Comparison of ENCODE assay signal across 19 cellular contexts in genomic region chr17:79824893-79825579, GRCh38. TPM values are rescaled to one million over a fixed set of nuclear protein-coding genes. Genes with fewer than 3 reads are reported as not detected.
DNase-seq lines count a peak whose midpoint lies in the region; ATAC-seq, FAIRE-seq and TF ChIP-seq lines count a peak whose summit lies in the region.
"Had no signal": no experiment of that assay in that cellular context is flagged by ENCODE, and none has a peak within 500 bp of the region (broad histone marks: within the 10 kb centered on the region; RNA-seq: fewer than 3 reads in every experiment).

No MANE protein-coding gene starts in this region.

- H3K9me1 ChIP-seq in K562 (ENCODE audit: control insufficient read depth, insufficient read depth, low read length) = no peaks in the 10 kb centered on the region

- no peak for ATAC-seq in K562
- ATAC-seq in HepG2 = no peak
- no peak for ATAC-seq in left ventricle myocardium superior

- no peak for TF ChIP-seq CTCF in HEK293 (tag by site-specific recombination; IDR thresholded peaks at IDR 0.05)
- TF ChIP-seq CTCF in K562 (IDR thresholded peaks at IDR 0.05 in 2 of 3, conservative IDR thresholded peaks at IDR 0.05 in 1 of 3; ENCODE audit: insufficient read depth in 2 of 3, low read depth in 1 of 3, low read length in 3 of 3) = no peak
- no peak for TF ChIP-seq CTCF in HepG2 (CRISPR knock-in tag; IDR thresholded peaks at IDR 0.05)

- H3K36me3 ChIP-seq in HEK293 (ENCODE audit: control insufficient read depth in 2 of 2, insufficient read depth in 1 of 2, low read length in 2 of 2) (no peaks in the 10 kb centered on the region), K562 (ENCODE audit: control insufficient read depth, insufficient read depth, low read length) (no peaks in the 10 kb centered on the region), HepG2 (replicated peaks in 1 of 2; ENCODE audit: control insufficient read depth in 1 of 2, insufficient read depth in 2 of 2, low read length in 2 of 2) (no peaks in the 10 kb centered on the region), small intestine (ENCODE audit: control insufficient read depth in 2 of 2, insufficient read depth in 2 of 2, low read length in 2 of 2) (no peaks in the 10 kb centered on the region)

- CTCF ChIA-PET in HEK293 (lab: Yijun Ruan, JAX) = interaction anchor here (0.8 to 2.7 kb wide), 5 partner anchors 8 to 150 kb away, joined by 3 to 15 read pairs (median 4); no protein-coding TSS in a partner anchor
- CTCF ChIA-PET in K562 (lab: Yijun Ruan, JAX; ENCODE audit: low intra/inter-chr PET ratio) = no interaction called here
- CTCF ChIA-PET in HepG2 (lab: Yijun Ruan, JAX; ENCODE audit: low intra/inter-chr PET ratio, low total read pairs) = no interaction called here

- TF ChIP-seq RAD21 in K562 (CRISPR knock-in tag; conservative IDR thresholded peaks at IDR 0.05 in 1 of 2, IDR thresholded peaks at IDR 0.05 in 1 of 2) = no peak
- TF ChIP-seq RAD21 in HepG2 (CRISPR knock-in tag; IDR thresholded peaks at IDR 0.05) = no peak

- H3K4me3 ChIP-seq in HEK293 (ENCODE audit: low read depth, low read length) = no peak overlapping the region
- peak overlapping the region; percentile 44 for H3K4me3 ChIP-seq in K562
- no peak overlapping the region for H3K4me3 ChIP-seq in HepG2 (replicated peaks in 1 of 3; ENCODE audit: insufficient read depth in 1 of 3, low read depth in 2 of 3, low read length in 3 of 3)
- no peak overlapping the region for H3K4me3 ChIP-seq in small intestine (ENCODE audit: low read depth in 1 of 2, low read length in 2 of 2)
- H3K4me3 ChIP-seq: GM23248 had no signal

- no peaks in the 10 kb centered on the region for H4K20me1 ChIP-seq in K562 (replicated peaks; ENCODE audit: control insufficient read depth, insufficient read depth, low read length)
- no peaks in the 10 kb centered on the region for H4K20me1 ChIP-seq in HepG2 (ENCODE audit: insufficient read depth, low read length)

- H3K4me1 ChIP-seq in HEK293 (ENCODE audit: control insufficient read depth, insufficient read depth, low read length) (peaks cover 8% of the 10 kb centered on the region), K562 (replicated peaks in 1 of 2; ENCODE audit: control insufficient read depth in 2 of 2, insufficient read depth in 2 of 2, low read length in 2 of 2) (peaks cover 64 to 70% of the 10 kb centered on the region in 2 experiments), HepG2 (ENCODE audit: insufficient read depth, low read length) (peaks cover 97% of the 10 kb centered on the region), small intestine (ENCODE audit: control insufficient read depth in 2 of 2, insufficient read depth in 1 of 2, low read depth in 1 of 2, low read length in 1 of 2) (peaks cover 0 to 6% of the 10 kb centered on the region in 2 donors)

- TF ChIP-seq EP300 in K562 (IDR thresholded peaks at IDR 0.05; ENCODE audit: low read length) (no peak), HepG2 (IDR thresholded peaks at IDR 0.05; ENCODE audit: low read depth in 2 of 2, low read length in 2 of 2) (no peak), HepG2 (CRISPR knock-in tag; IDR thresholded peaks at IDR 0.05; ENCODE audit: borderline replicate concordance) (no peak)

- H3K4me2 ChIP-seq in K562 (ENCODE audit: insufficient read depth, low read length) = peak overlapping the region; percentile 90
- peak overlapping the region; percentile 48 for H3K4me2 ChIP-seq in HepG2 (ENCODE audit: low read depth, low read length)

- POLR2A ChIA-PET in HEK293 (lab: Yijun Ruan, JAX) (interaction anchor here (0.6 to 2.8 kb wide), 2 partner anchors 8 to 14 kb away, joined by 3 to 8 read pairs; partner anchors contain the start of gene CBX4), K562 (lab: Yijun Ruan, JAX) (interaction anchor here (0.5 to 17.8 kb wide), 5 partner anchors 10 to 83 kb away, joined by 3 to 386 read pairs (median 9); no protein-coding TSS in a partner anchor), HepG2 (lab: Yijun Ruan, JAX) (interaction anchor here (1.3 to 2.0 kb wide), 7 partner anchors 10 to 169 kb away, joined by 3 to 10 read pairs (median 4); partner anchors contain the start of genes CBX4 and CBX8)

- WGBS in K562 (ENCODE audit: insufficient coverage, low coverage, missing lambda C conversion rate) = 30% methylated on average over 6 of the region's 6 CpGs
- WGBS in HepG2 (ENCODE audit: low lambda C conversion rate) = 15% methylated on average over 6 of the region's 6 CpGs
- 25 to 68% (median 29%) methylated on average over 6 of the region's 6 CpGs for WGBS in small intestine, 3 donors

- no TSS peak for BruUV-seq in K562 (replicated peaks; lab: Mats Ljungman, UMichigan)
- no TSS peak for BruUV-seq in HepG2 (replicated peaks; lab: Mats Ljungman, UMichigan)

- TF ChIP-seq POLR2A in K562 (conservative IDR thresholded peaks at IDR 0.05) (no peak), HepG2 (IDR thresholded peaks at IDR 0.05; ENCODE audit: insufficient read depth in 1 of 2, low read depth in 2 of 2, low read length in 2 of 2) (no peak)

- FAIRE-seq in K562 (lab: Jason Lieb, UNC) = peak; percentile 32
- FAIRE-seq in HepG2 (lab: Jason Lieb, UNC) = no peak
- no peak for FAIRE-seq in small intestine (lab: Jason Lieb, UNC)
- FAIRE-seq: GM12891, GM18507, H1 had no signal

- DNase-seq in K562 (ENCODE audit: extremely low read depth in 1 of 4, low spot score in 3 of 4) (peak in 1 of 4 experiments; percentile 21), HepG2 (ENCODE audit: low spot score) (no peak), small intestine (peak; percentile 51), UCSD-AML1 (lab: John Stamatoyannopoulos, UW; ENCODE audit: unreplicated experiment) (no peak), left ventricle myocardium superior (no peak)
- DNase-seq: C1 segment of cervical spinal cord; Calu3; CD4-positive, alpha-beta memory T cell; COR-L47; DMS53; DMS79 treated with DMSO at 0.1 percent for 48 hours; GF-D8; GM23248; H7; HCEC 1CT had no signal

- H2AFZ ChIP-seq in K562 (ENCODE audit: low read depth, low read length) (no peak overlapping the region), HepG2 (ENCODE audit: low read length) (no peak overlapping the region)
- H2AFZ ChIP-seq: GM23248 had no signal

- peaks cover 31% of the 10 kb centered on the region for H3K79me2 ChIP-seq in K562 (ENCODE audit: control insufficient read depth, insufficient read depth, low read length)
- H3K79me2 ChIP-seq in HepG2 (ENCODE audit: insufficient read depth, low read length) = no peaks in the 10 kb centered on the region

- no peak overlapping the region for H3K27ac ChIP-seq in HEK293 (ENCODE audit: extremely low read depth, low read depth, low read length)
- H3K27ac ChIP-seq in K562 (ENCODE audit: extremely low read depth, low read depth, low read length) = peak overlapping the region; percentile 87
- H3K27ac ChIP-seq in HepG2 (ENCODE audit: extremely low read length, insufficient read depth, low read length) = no peak overlapping the region
- H3K27ac ChIP-seq in small intestine (ENCODE audit: low read depth in 1 of 2, low read length in 1 of 2) = no peak overlapping the region
- H3K27ac ChIP-seq: GM23248 had no signal

- intact Hi-C loops in K562 (cut with micrococcal nuclease) (no loop called here), HepG2 (cut with micrococcal nuclease; ENCODE audit: unreplicated experiment) (no loop called here), left ventricle myocardium superior (cut with micrococcal nuclease) (no loop called here)

- H3K27me3 ChIP-seq in K562 (ENCODE audit: control insufficient read depth in 2 of 2, insufficient read depth in 2 of 2, low read length in 2 of 2) (no peaks in the 10 kb centered on the region), HepG2 (ENCODE audit: control insufficient read depth in 1 of 2, insufficient read depth in 2 of 2, low read length in 2 of 2) (peaks cover 0 to 3% of the 10 kb centered on the region in 2 experiments; a peak in 1 of 5 replicates), small intestine (ENCODE audit: control insufficient read depth in 2 of 2, insufficient read depth in 2 of 2, low read length in 2 of 2) (no peaks in the 10 kb centered on the region)

- peak overlapping the region; percentile 77 to 87; a peak in 3 of 4 replicates for H3K9ac ChIP-seq in K562 (ENCODE audit: insufficient read depth in 1 of 2, low read depth in 2 of 2, low read length in 2 of 2)
- no peak overlapping the region for H3K9ac ChIP-seq in HepG2 (ENCODE audit: insufficient read depth, low read depth, low read length)
- H3K9ac ChIP-seq: GM23248 had no signal

- no peaks in the 10 kb centered on the region for H3K9me3 ChIP-seq in HEK293 (ENCODE audit: control insufficient read depth, insufficient read depth, low read depth, low read length)
- H3K9me3 ChIP-seq in K562 (replicated peaks; ENCODE audit: control insufficient read depth, insufficient read depth, low read depth, low read length) = no peaks in the 10 kb centered on the region
- no peaks in the 10 kb centered on the region for H3K9me3 ChIP-seq in HepG2 (ENCODE audit: low read length)
- no peaks in the 10 kb centered on the region for H3K9me3 ChIP-seq in small intestine (ENCODE audit: control insufficient read depth, low read depth)

- in situ Hi-C loops in K562 (cut with MboI) (no loop called here), HepG2 (cut with HindIII; ENCODE audit: extremely low pct_ligation_motif_present, low pct_unique_long_range_greater_than_20kb) (no loop called here)

RNA-seq across cellular contexts. Expression of gene CBX4, which starts 14.2 kb away (rescaled TPM):
- total RNA-seq in K562 (2011; cell fraction: chromatin; rRNA removed; ENCODE audit: low replicate concordance) = 13.6 and 28.0 TPM in 2 replicates
- 26.3 and 29.6 TPM in 2 replicates for total RNA-seq in K562 (2011; cell fraction: nucleolus; rRNA removed)
- 11.0 and 15.7 TPM in 2 replicates for total RNA-seq in K562 (2011; cell fraction: nucleoplasm; rRNA removed)
- 42.3 and 42.4 TPM in 2 replicates for total RNA-seq in K562 (2014; rRNA removed)
- total RNA-seq in K562 (2014; rRNA removed; fragmentation: Illumina TruSeq; extraction: Trizol) = 4.4 and 4.7 TPM in 2 replicates
- 13.5 and 14.7 TPM in 2 replicates for total RNA-seq in K562 (2015; rRNA removed; fragmentation: Illumina TruSeq; extraction: Trizol)
- total RNA-seq in K562 (2021) = 48.5 and 50.5 TPM in 2 replicates
- 7.8 and 13.5 TPM in 2 replicates for polyA plus RNA-seq in K562 (2011; rRNA removed)
- polyA plus RNA-seq in K562 (2011; cell fraction: cytosol; rRNA removed) = 12.6 and 29.1 TPM in 2 replicates
- 23.9 and 38.8 TPM in 2 replicates for polyA plus RNA-seq in K562 (2011; cell fraction: nucleus; rRNA removed)
- 22.9 and 60.2 TPM in 2 replicates for polyA plus RNA-seq in K562 (2012)
- polyA plus RNA-seq in K562 (2014; fragmentation: Illumina TruSeq; extraction: Trizol) = 10.0 and 16.4 TPM in 2 replicates
- 1 to 10 TPM in 1 of 2 experiments, under 1 TPM in 1; 0.98 to 1.1 TPM for polyA plus RNA-seq in K562 (2014; fragmentation: Nextera tagmentation; extraction: Ambion mirVana)
- polyA plus RNA-seq in K562 (2014; rRNA removed) = 34.8 and 40.7 TPM in 2 replicates
- polyA minus RNA-seq in K562 (2011; rRNA and poly(A)+ RNA removed) = 7.2 and 7.6 TPM in 2 replicates
- polyA minus RNA-seq in K562 (2011; cell fraction: cytosol; rRNA and poly(A)+ RNA removed) = 18.7 and 24.1 TPM in 2 replicates
- 12.4 and 16.4 TPM in 2 replicates for polyA minus RNA-seq in K562 (2011; cell fraction: nucleus; rRNA and poly(A)+ RNA removed)
- 17.1 and 25.8 TPM in 2 replicates for total RNA-seq in HepG2 (2016; rRNA removed; fragmentation: Illumina TruSeq; extraction: Trizol)
- 4.7 and 4.8 TPM in 2 replicates for total RNA-seq in HepG2 (2016; cell fraction: cytosol; rRNA removed; fragmentation: Illumina TruSeq; extraction: Trizol; ENCODE audit: low read depth)
- total RNA-seq in HepG2 (2016; cell fraction: insoluble cytoplasmic fraction; rRNA removed; fragmentation: Illumina TruSeq; extraction: Trizol) = 17.7 and 25.2 TPM in 2 replicates
- 13.9 and 15.1 TPM in 2 replicates for total RNA-seq in HepG2 (2016; cell fraction: membrane; rRNA removed; fragmentation: Illumina TruSeq; extraction: Trizol)
- total RNA-seq in HepG2 (2016; cell fraction: nucleus; rRNA removed; fragmentation: Illumina TruSeq; extraction: Trizol) = 18.5 and 22.8 TPM in 2 replicates
- polyA plus RNA-seq in HepG2 (2011; rRNA removed) = 50.8 and 61.1 TPM in 2 replicates
- polyA plus RNA-seq in HepG2 (2011; cell fraction: cytosol; rRNA removed) = 31.1 and 45.6 TPM in 2 replicates
- 117 and 122 TPM in 2 replicates for polyA plus RNA-seq in HepG2 (2011; cell fraction: nucleus; rRNA removed)
- 27.9 and 32.4 TPM in 2 replicates for polyA plus RNA-seq in HepG2 (2012)
- 3.7 and 4.2 TPM in 2 replicates for polyA plus RNA-seq in HepG2 (2016; cell fraction: cytosol; fragmentation: Illumina TruSeq; extraction: Trizol; ENCODE audit: low read depth)
- polyA plus RNA-seq in HepG2 (2016; cell fraction: insoluble cytoplasmic fraction; fragmentation: Illumina TruSeq; extraction: Trizol; ENCODE audit: low read depth) = 29.4 and 33.0 TPM in 2 replicates
- 11.7 and 12.5 TPM in 2 replicates for polyA plus RNA-seq in HepG2 (2016; cell fraction: membrane; fragmentation: Illumina TruSeq; extraction: Trizol; ENCODE audit: low read depth)
- 60.4 and 60.8 TPM in 2 replicates for polyA plus RNA-seq in HepG2 (2016; cell fraction: nucleus; fragmentation: Illumina TruSeq; extraction: Trizol; ENCODE audit: insufficient read depth, low read depth)
- 17.1 and 51.0 TPM in 2 replicates for polyA minus RNA-seq in HepG2 (2011; rRNA and poly(A)+ RNA removed; ENCODE audit: low replicate concordance)
- polyA minus RNA-seq in HepG2 (2011; cell fraction: cytosol; rRNA and poly(A)+ RNA removed) = 33.1 and 38.6 TPM in 2 replicates
- 17.8 and 25.2 TPM in 2 replicates for polyA minus RNA-seq in HepG2 (2011; cell fraction: nucleus; rRNA and poly(A)+ RNA removed)
- polyA plus RNA-seq in small intestine = 10 to 100 TPM in 1 of 3 donors, 1 to 10 TPM in 2; 5.4 to 15.2 (median 6.3) TPM
- total RNA-seq in left ventricle myocardium superior = 27.4 TPM

RNA-seq across cellular contexts. Expression of gene CBX8, which starts 28.2 kb away (rescaled TPM):
- total RNA-seq in K562 (2011; cell fraction: chromatin; rRNA removed; ENCODE audit: low replicate concordance) = 2.1 and 2.7 TPM in 2 replicates
- total RNA-seq in K562 (2011; cell fraction: nucleolus; rRNA removed) = 2.3 and 2.9 TPM in 2 replicates
- total RNA-seq in K562 (2011; cell fraction: nucleoplasm; rRNA removed) = 2.0 and 2.7 TPM in 2 replicates
- total RNA-seq in K562 (2014; rRNA removed) (4.9 and 7.1 TPM in 2 replicates), K562 (2014; rRNA removed; fragmentation: Illumina TruSeq; extraction: Trizol) (1.8 and 1.9 TPM in 2 replicates), K562 (2015; rRNA removed; fragmentation: Illumina TruSeq; extraction: Trizol) (6.6 and 6.7 TPM in 2 replicates), K562 (2021) (11.9 and 12.0 TPM in 2 replicates), HepG2 (2016; rRNA removed; fragmentation: Illumina TruSeq; extraction: Trizol) (12.0 and 12.6 TPM in 2 replicates), left ventricle myocardium superior (8.2 TPM)
- polyA plus RNA-seq in K562 (2011; rRNA removed) (0.52 and 0.72 TPM in 2 replicates), K562 (2014; fragmentation: Illumina TruSeq; extraction: Trizol) (2.6 and 3.4 TPM in 2 replicates), K562 (2014; fragmentation: Nextera tagmentation; extraction: Ambion mirVana) (under 1 TPM; 0.08 to 0.21 TPM), K562 (2014; rRNA removed) (4.7 and 6.7 TPM in 2 replicates), HepG2 (2011; rRNA removed) (0.34 and 0.76 TPM in 2 replicates), small intestine (1 to 10 TPM; 2.7 to 6.1 (median 4.5) TPM)
- 0.80 and 1.1 TPM in 2 replicates for polyA plus RNA-seq in K562 (2011; cell fraction: cytosol; rRNA removed)
- 2.4 and 2.6 TPM in 2 replicates for polyA plus RNA-seq in K562 (2011; cell fraction: nucleus; rRNA removed)
- 5.7 and 8.8 TPM in 2 replicates for polyA plus RNA-seq in K562 (2012)
- polyA minus RNA-seq in K562 (2011; rRNA and poly(A)+ RNA removed) = 0.45 and 0.56 TPM in 2 replicates
- 0.86 and 2.7 TPM in 2 replicates for polyA minus RNA-seq in K562 (2011; cell fraction: cytosol; rRNA and poly(A)+ RNA removed)
- polyA minus RNA-seq in K562 (2011; cell fraction: nucleus; rRNA and poly(A)+ RNA removed) = 0.67 and 2.1 TPM in 2 replicates
- total RNA-seq in HepG2 (2016; cell fraction: cytosol; rRNA removed; fragmentation: Illumina TruSeq; extraction: Trizol; ENCODE audit: low read depth) = 1.3 and 2.4 TPM in 2 replicates
- 12.8 and 13.5 TPM in 2 replicates for total RNA-seq in HepG2 (2016; cell fraction: insoluble cytoplasmic fraction; rRNA removed; fragmentation: Illumina TruSeq; extraction: Trizol)
- total RNA-seq in HepG2 (2016; cell fraction: membrane; rRNA removed; fragmentation: Illumina TruSeq; extraction: Trizol) = 4.8 and 5.6 TPM in 2 replicates
- total RNA-seq in HepG2 (2016; cell fraction: nucleus; rRNA removed; fragmentation: Illumina TruSeq; extraction: Trizol) = 5.7 and 8.6 TPM in 2 replicates
- 0.72 and 0.99 TPM in 2 replicates for polyA plus RNA-seq in HepG2 (2011; cell fraction: cytosol; rRNA removed)
- 3.4 and 5.0 TPM in 2 replicates for polyA plus RNA-seq in HepG2 (2011; cell fraction: nucleus; rRNA removed)
- 7.4 and 7.7 TPM in 2 replicates for polyA plus RNA-seq in HepG2 (2012)
- 0.54 and 0.80 TPM in 2 replicates for polyA plus RNA-seq in HepG2 (2016; cell fraction: cytosol; fragmentation: Illumina TruSeq; extraction: Trizol; ENCODE audit: low read depth)
- polyA plus RNA-seq in HepG2 (2016; cell fraction: insoluble cytoplasmic fraction; fragmentation: Illumina TruSeq; extraction: Trizol; ENCODE audit: low read depth) = 10.9 and 11.0 TPM in 2 replicates
- 1.4 TPM in 2 replicates for polyA plus RNA-seq in HepG2 (2016; cell fraction: membrane; fragmentation: Illumina TruSeq; extraction: Trizol; ENCODE audit: low read depth)
- 15.7 and 18.7 TPM in 2 replicates for polyA plus RNA-seq in HepG2 (2016; cell fraction: nucleus; fragmentation: Illumina TruSeq; extraction: Trizol; ENCODE audit: insufficient read depth, low read depth)
- 1.2 and 1.6 TPM in 2 replicates for polyA minus RNA-seq in HepG2 (2011; rRNA and poly(A)+ RNA removed; ENCODE audit: low replicate concordance)
- polyA minus RNA-seq in HepG2 (2011; cell fraction: cytosol; rRNA and poly(A)+ RNA removed) = 1.8 and 1.9 TPM in 2 replicates
- polyA minus RNA-seq in HepG2 (2011; cell fraction: nucleus; rRNA and poly(A)+ RNA removed) = 0.77 and 0.87 TPM in 2 replicates

RNA-seq across cellular contexts. Expression of gene CBX2, which starts 47.1 kb away (rescaled TPM):
- 20.1 and 55.7 TPM in 2 replicates for total RNA-seq in K562 (2011; cell fraction: chromatin; rRNA removed; ENCODE audit: low replicate concordance)
- 37.1 and 52.4 TPM in 2 replicates for total RNA-seq in K562 (2011; cell fraction: nucleolus; rRNA removed)
- total RNA-seq in K562 (2011; cell fraction: nucleoplasm; rRNA removed) = 27.8 and 34.1 TPM in 2 replicates
- total RNA-seq in K562 (2014; rRNA removed) (18.2 and 23.6 TPM in 2 replicates), K562 (2014; rRNA removed; fragmentation: Illumina TruSeq; extraction: Trizol) (6.9 and 8.4 TPM in 2 replicates), K562 (2015; rRNA removed; fragmentation: Illumina TruSeq; extraction: Trizol) (16.5 and 18.1 TPM in 2 replicates), K562 (2021) (26.9 and 28.5 TPM in 2 replicates), HepG2 (2016; rRNA removed; fragmentation: Illumina TruSeq; extraction: Trizol) (13.0 and 14.5 TPM in 2 replicates), left ventricle myocardium superior (2.9 TPM)
- polyA plus RNA-seq in K562 (2011; rRNA removed) (13.9 and 18.3 TPM in 2 replicates), K562 (2014; fragmentation: Illumina TruSeq; extraction: Trizol) (13.9 and 16.9 TPM in 2 replicates), K562 (2014; fragmentation: Nextera tagmentation; extraction: Ambion mirVana) (1 to 10 TPM in 1 of 2 experiments, under 1 TPM in 1; 0.66 to 1.0 TPM), K562 (2014; rRNA removed) (17.4 and 18.4 TPM in 2 replicates), HepG2 (2011; rRNA removed) (31.1 and 40.2 TPM in 2 replicates), small intestine (1 to 10 TPM in 2 of 3 donors, under 1 TPM in 1; 0.22 to 2.3 (median 1.9) TPM)
- polyA plus RNA-seq in K562 (2011; cell fraction: cytosol; rRNA removed) = 17.2 and 30.0 TPM in 2 replicates
- polyA plus RNA-seq in K562 (2011; cell fraction: nucleus; rRNA removed) = 35.0 and 55.5 TPM in 2 replicates
- 13.0 and 18.6 TPM in 2 replicates for polyA plus RNA-seq in K562 (2012)
- polyA minus RNA-seq in K562 (2011; rRNA and poly(A)+ RNA removed) = 10.0 and 14.9 TPM in 2 replicates
- 20.6 and 24.0 TPM in 2 replicates for polyA minus RNA-seq in K562 (2011; cell fraction: cytosol; rRNA and poly(A)+ RNA removed)
- polyA minus RNA-seq in K562 (2011; cell fraction: nucleus; rRNA and poly(A)+ RNA removed) = 18.0 and 19.1 TPM in 2 replicates
- total RNA-seq in HepG2 (2016; cell fraction: cytosol; rRNA removed; fragmentation: Illumina TruSeq; extraction: Trizol; ENCODE audit: low read depth) = 6.8 and 7.5 TPM in 2 replicates
- total RNA-seq in HepG2 (2016; cell fraction: insoluble cytoplasmic fraction; rRNA removed; fragmentation: Illumina TruSeq; extraction: Trizol) = 11.8 and 15.7 TPM in 2 replicates
- 9.1 and 10.9 TPM in 2 replicates for total RNA-seq in HepG2 (2016; cell fraction: membrane; rRNA removed; fragmentation: Illumina TruSeq; extraction: Trizol)
- total RNA-seq in HepG2 (2016; cell fraction: nucleus; rRNA removed; fragmentation: Illumina TruSeq; extraction: Trizol) = 11.8 and 14.3 TPM in 2 replicates
- 25.9 and 34.2 TPM in 2 replicates for polyA plus RNA-seq in HepG2 (2011; cell fraction: cytosol; rRNA removed)
- polyA plus RNA-seq in HepG2 (2011; cell fraction: nucleus; rRNA removed) = 90.7 and 95.7 TPM in 2 replicates
- polyA plus RNA-seq in HepG2 (2012) = 41.2 and 46.2 TPM in 2 replicates
- polyA plus RNA-seq in HepG2 (2016; cell fraction: cytosol; fragmentation: Illumina TruSeq; extraction: Trizol; ENCODE audit: low read depth) = 4.2 and 5.6 TPM in 2 replicates
- polyA plus RNA-seq in HepG2 (2016; cell fraction: insoluble cytoplasmic fraction; fragmentation: Illumina TruSeq; extraction: Trizol; ENCODE audit: low read depth) = 9.1 and 12.0 TPM in 2 replicates
- 3.9 and 6.0 TPM in 2 replicates for polyA plus RNA-seq in HepG2 (2016; cell fraction: membrane; fragmentation: Illumina TruSeq; extraction: Trizol; ENCODE audit: low read depth)
- 18.6 and 21.1 TPM in 2 replicates for polyA plus RNA-seq in HepG2 (2016; cell fraction: nucleus; fragmentation: Illumina TruSeq; extraction: Trizol; ENCODE audit: insufficient read depth, low read depth)
- polyA minus RNA-seq in HepG2 (2011; rRNA and poly(A)+ RNA removed; ENCODE audit: low replicate concordance) = 42.9 and 69.2 TPM in 2 replicates
- 31.2 and 31.6 TPM in 2 replicates for polyA minus RNA-seq in HepG2 (2011; cell fraction: cytosol; rRNA and poly(A)+ RNA removed)
- polyA minus RNA-seq in HepG2 (2011; cell fraction: nucleus; rRNA and poly(A)+ RNA removed) = 17.8 and 22.4 TPM in 2 replicates
- polyA plus RNA-seq: CD4-positive, alpha-beta memory T cell had no signal
